ENCODE assay signal across 8 cellular contexts in the genomic region with DNA sequence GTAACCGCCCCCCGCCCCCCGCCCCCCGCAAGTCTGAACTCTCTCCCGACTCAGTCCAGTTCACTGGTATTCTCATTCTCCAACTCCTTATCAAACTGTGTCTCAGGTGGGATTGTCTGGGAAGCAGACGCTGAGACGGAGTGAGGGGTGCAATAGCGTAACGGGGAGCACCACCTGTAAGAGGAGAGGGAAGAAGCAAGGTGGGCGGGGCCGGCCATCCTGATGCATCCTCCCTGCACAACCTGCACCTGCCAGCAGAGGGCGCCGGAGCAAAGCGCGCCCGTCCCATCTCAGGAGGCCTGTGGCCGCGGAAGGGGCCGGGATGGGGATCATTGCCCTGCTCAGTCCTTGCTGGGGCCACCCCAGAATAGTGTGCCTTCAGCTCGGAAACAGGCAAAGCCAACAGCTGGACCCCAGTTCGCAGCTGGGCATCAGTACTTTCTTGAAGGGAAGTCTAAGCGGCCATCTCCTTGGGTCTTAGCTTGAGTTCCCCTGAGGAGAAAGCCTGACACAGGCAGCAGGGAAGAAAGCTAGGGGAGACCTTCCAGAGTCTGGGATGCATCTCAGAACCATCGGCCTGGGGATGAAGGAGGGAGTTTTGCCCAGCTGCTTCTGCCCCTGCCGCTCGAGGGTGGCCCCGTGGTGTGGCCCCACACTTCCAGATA.
DNase-seq lines count a peak whose midpoint lies in the region; ATAC-seq and TF ChIP-seq lines count a peak whose summit lies in the region.

No MANE protein-coding gene starts in this region.

- no peak overlapping the region for H4K5ac ChIP-seq in mesendoderm (ENCODE audit: low read length)

- H3K4me3 ChIP-seq in coronary artery (no peak overlapping the region), mesendoderm (ENCODE audit: low read length) (no peak overlapping the region)

- peaks cover 23% of the 10 kb centered on the region for H3K27me3 Mint-ChIP-seq in activated CD4-positive, alpha-beta T cell treated with anti-CD3 and anti-CD28 coated beads for 36 hours
- peaks cover 39 to 56% of the 10 kb centered on the region in 2 donors for H3K27me3 Mint-ChIP-seq in stimulated activated naive B cell treated with anti-CD40 and anti-IgM and Interleukin-4, amounts not matched to agents 10 μg/mL and 1 μg/mL and 100 μg/mL, for 72 hours

- no peak overlapping the region for H3K27ac Mint-ChIP-seq in activated CD4-positive, alpha-beta T cell treated with anti-CD3 and anti-CD28 coated beads for 36 hours
- no peak overlapping the region for H3K27ac Mint-ChIP-seq in stimulated activated naive B cell treated with anti-CD40 and anti-IgM and Interleukin-4, amounts not matched to agents 10 μg/mL and 1 μg/mL and 100 μg/mL, for 72 hours

- intact Hi-C loops in activated CD4-positive, alpha-beta T cell treated with anti-CD3 and anti-CD28 coated beads for 36 hours (cut with DNase I, micrococcal nuclease) = loop anchor here in 1 of 2 experiments (5.0 to 10.0 kb wide), 3 partner anchors 640 to 735 kb away; partner anchors contain the start of gene TSN

- no peak overlapping the region for H3K18ac ChIP-seq in mesendoderm (ENCODE audit: low read length)

- no peak overlapping the region for H3K4ac ChIP-seq in mesendoderm (ENCODE audit: low read depth, low read length)

- POLR2A ChIA-PET in activated CD4-positive, alpha-beta T cell treated with anti-CD3 and anti-CD28 coated beads for 36 hours (lab: Charles Lee) = no interaction called here

- H3K36me3 ChIP-seq in mesendoderm (ENCODE audit: control insufficient read depth, insufficient read depth, low read length) = no peaks in the 10 kb centered on the region

- no peak overlapping the region for H2BK5ac ChIP-seq in mesendoderm (ENCODE audit: low read length)

- H3K23ac ChIP-seq in mesendoderm (ENCODE audit: low read length) = no peak overlapping the region

- peak; percentile 40 for ATAC-seq in GM21717 (IDR thresholded peaks at IDR 0.05; ENCODE audit: unreplicated experiment)
- ATAC-seq in activated CD4-positive, alpha-beta T cell treated with anti-CD3 and anti-CD28 coated beads for 36 hours = peak; percentile 60
- no peak for ATAC-seq in stimulated activated naive B cell treated with anti-CD40 and anti-IgM and Interleukin-4, amounts not matched to agents 10 μg/mL and 1 μg/mL and 100 μg/mL, for 72 hours (replicated peaks)
- no peak for ATAC-seq in GM21367 (IDR thresholded peaks at IDR 0.05; ENCODE audit: unreplicated experiment)

- no peaks in the 10 kb centered on the region for H3K36me3 Mint-ChIP-seq in activated CD4-positive, alpha-beta T cell treated with anti-CD3 and anti-CD28 coated beads for 36 hours (ENCODE audit: low read depth)
- no peaks in the 10 kb centered on the region for H3K36me3 Mint-ChIP-seq in stimulated activated naive B cell treated with anti-CD40 and anti-IgM and Interleukin-4, amounts not matched to agents 10 μg/mL and 1 μg/mL and 100 μg/mL, for 72 hours

- no peaks in the 10 kb centered on the region for H3K79me1 ChIP-seq in mesendoderm (ENCODE audit: low read length)

- no peaks in the 10 kb centered on the region for H3K27me3 ChIP-seq in mesendoderm (ENCODE audit: insufficient read depth, low read length, poor library complexity)

- H3K4me1 Mint-ChIP-seq in activated CD4-positive, alpha-beta T cell treated with anti-CD3 and anti-CD28 coated beads for 36 hours = peaks cover 2% of the 10 kb centered on the region
- peaks cover 7 to 8% of the 10 kb centered on the region in 2 donors for H3K4me1 Mint-ChIP-seq in stimulated activated naive B cell treated with anti-CD40 and anti-IgM and Interleukin-4, amounts not matched to agents 10 μg/mL and 1 μg/mL and 100 μg/mL, for 72 hours

- H3K79me2 ChIP-seq in mesendoderm (ENCODE audit: control insufficient read depth, insufficient read depth, low read length) = no peaks in the 10 kb centered on the region

- CTCF ChIA-PET in activated CD4-positive, alpha-beta T cell treated with anti-CD3 and anti-CD28 coated beads for 36 hours (lab: Charles Lee) = interaction anchor here (0.5 to 1.2 kb wide), 6 partner anchors 8 to 673 kb away, joined by 3 to 4 read pairs (median 3); no protein-coding TSS in a partner anchor

- no peak overlapping the region for H3K4me3 Mint-ChIP-seq in activated CD4-positive, alpha-beta T cell treated with anti-CD3 and anti-CD28 coated beads for 36 hours
- no peak overlapping the region for H3K4me3 Mint-ChIP-seq in stimulated activated naive B cell treated with anti-CD40 and anti-IgM and Interleukin-4, amounts not matched to agents 10 μg/mL and 1 μg/mL and 100 μg/mL, for 72 hours

- no peaks in the 10 kb centered on the region for H3K9me3 Mint-ChIP-seq in activated CD4-positive, alpha-beta T cell treated with anti-CD3 and anti-CD28 coated beads for 36 hours (ENCODE audit: low read depth)
- no peaks in the 10 kb centered on the region for H3K9me3 Mint-ChIP-seq in stimulated activated naive B cell treated with anti-CD40 and anti-IgM and Interleukin-4, amounts not matched to agents 10 μg/mL and 1 μg/mL and 100 μg/mL, for 72 hours

- peak; percentile 66 for TF ChIP-seq CTCF in coronary artery (IDR thresholded peaks at IDR 0.05)

- no CpG with 5 or more reads among the region's 26 CpGs for WGBS in mesendoderm (ENCODE audit: extremely low coverage, insufficient coverage, low lambda C conversion rate)

- H3K4me2 ChIP-seq in mesendoderm (ENCODE audit: low read length) = peak overlapping the region; percentile 43

- H3K9ac ChIP-seq in mesendoderm (ENCODE audit: low read length) = no peak overlapping the region

- H2BK120ac ChIP-seq in mesendoderm (ENCODE audit: low read depth, low read length) = no peak overlapping the region

- H3K4me1 ChIP-seq in mesendoderm (ENCODE audit: control insufficient read depth, low read depth, low read length) = peaks cover 1% of the 10 kb centered on the region

- DNase-seq in COLO829 (ENCODE audit: low spot score) (peak; percentile 49), NCI-H1105 treated with DMSO at 0.1 percent for 48 hours (lab: John Stamatoyannopoulos, UW) (peak; percentile 43), coronary artery (ENCODE audit: low spot score) (no peak), mesendoderm (peak; percentile 80)
- peak; percentile 87 for DNase-seq in activated CD4-positive, alpha-beta T cell treated with anti-CD3 and anti-CD28 coated beads for 36 hours
- peak; percentile 34 for DNase-seq in stimulated activated naive B cell treated with anti-CD40 and anti-IgM and Interleukin-4, amounts not matched to agents 10 μg/mL and 1 μg/mL and 100 μg/mL, for 72 hours

- no peak overlapping the region for H3K56ac ChIP-seq in mesendoderm (ENCODE audit: low read length)

- no peak overlapping the region for H2BK15ac ChIP-seq in mesendoderm (replicated peaks; ENCODE audit: low read depth)

- H3K27ac ChIP-seq in coronary artery = no peak overlapping the region
- H3K27ac ChIP-seq in mesendoderm (ENCODE audit: low read depth, low read length) = no peak overlapping the region

- H4K8ac ChIP-seq in mesendoderm (ENCODE audit: low read depth, low read length) = no peak overlapping the region

- H2AK5ac ChIP-seq in mesendoderm (ENCODE audit: low read length) = no peak overlapping the region

Comparison
In these comparisons a context has a peak if more than half of its experiments do, and no peak if none do; other contexts are left out.
1. ATAC-seq: peak in GM21717 (single experiment) and activated CD4-positive, alpha-beta T cell treated with anti-CD3 and anti-CD28 coated beads for 36 hours (single experiment); none in stimulated activated naive B cell treated with anti-CD40 and anti-IgM and Interleukin-4, amounts not matched to agents 10 μg/mL and 1 μg/mL and 100 μg/mL, for 72 hours (0 of 2) and GM21367 (single experiment).